Comparison of ENCODE assay signal across 20 cellular contexts in genomic region chr10:51964630-51965029, GRCh38.
"Had no signal": no experiment of that assay in that cellular context is flagged by ENCODE, and none has a peak within 500 bp of the region (broad histone marks: within the 10 kb centered on the region; RNA-seq: fewer than 3 reads in every experiment).

No MANE protein-coding gene starts in this region.

- H3K4me1 ChIP-seq: right lobe of liver, testis had no signal

- H3K4me3 ChIP-seq: gastroesophageal sphincter, heart left ventricle, ovary, right lobe of liver, testis had no signal

- FAIRE-seq: bronchial epithelial cell, kidney had no signal

- DNase-seq: activated CD4-positive, alpha-beta T cell treated with anti-CD3 and anti-CD28 coated beads, Interleukin-2, amount 10 ng/mL, durations not matched to agents 7 days and 5 days; activated CD8-positive, alpha-beta T cell treated with anti-CD3 and anti-CD28 coated beads, Interleukin-2, amount 10 ng/mL, durations not matched to agents 7 days and 5 days; activated naive CD4-positive, alpha-beta T cell treated with anti-CD3 and anti-CD28 coated beads, Interleukin-2, amount 50 U/mL, for 16 hours; activated T-cell treated with anti-CD3 and anti-CD28 coated beads, Interleukin-2, amount 50 U/mL, for 4 hours; cerebellar nuclear complex; effector CD8-positive, alpha-beta T cell; heart left ventricle; kidney; mesenchymal stem cell; naive thymus-derived CD8-positive, alpha-beta T cell; ovary; right lobe of liver; stimulated activated CD4-positive, alpha-beta T cell treated with anti-CD3 and anti-CD28 coated beads, Interleukin-4, amount 100 ng/mL, for 4 hours; T-helper 1 cell; T-helper 9 cell; testis had no signal

- H3K9me3 ChIP-seq: gastroesophageal sphincter, heart left ventricle, ovary, right lobe of liver, testis had no signal

- ATAC-seq: activated CD8-positive, alpha-beta T cell treated with anti-CD3 and anti-CD28 coated beads, Interleukin-2, amount 10 ng/mL, durations not matched to agents 7 days and 5 days; activated T-cell treated with anti-CD3 and anti-CD28 coated beads, Interleukin-2, amount 50 U/mL, for 4 hours; esophagus mucosa; gastroesophageal sphincter; naive thymus-derived CD8-positive, alpha-beta T cell; right lobe of liver; stimulated activated memory B cell treated with anti-CD40 and anti-IgM and Interleukin-4, amounts not matched to agents 10 μg/mL and 1 μg/mL and 100 μg/mL, for 72 hours had no signal

- H3K36me3 ChIP-seq: gastroesophageal sphincter, heart left ventricle, ovary, right lobe of liver had no signal

- H3K27ac ChIP-seq: gastroesophageal sphincter, heart left ventricle, ovary, right lobe of liver, testis had no signal

- H3K27me3 ChIP-seq: gastroesophageal sphincter, heart left ventricle, ovary, right lobe of liver, testis had no signal
